ENCODE assay signal across 1 cellular context in the genomic region with DNA sequence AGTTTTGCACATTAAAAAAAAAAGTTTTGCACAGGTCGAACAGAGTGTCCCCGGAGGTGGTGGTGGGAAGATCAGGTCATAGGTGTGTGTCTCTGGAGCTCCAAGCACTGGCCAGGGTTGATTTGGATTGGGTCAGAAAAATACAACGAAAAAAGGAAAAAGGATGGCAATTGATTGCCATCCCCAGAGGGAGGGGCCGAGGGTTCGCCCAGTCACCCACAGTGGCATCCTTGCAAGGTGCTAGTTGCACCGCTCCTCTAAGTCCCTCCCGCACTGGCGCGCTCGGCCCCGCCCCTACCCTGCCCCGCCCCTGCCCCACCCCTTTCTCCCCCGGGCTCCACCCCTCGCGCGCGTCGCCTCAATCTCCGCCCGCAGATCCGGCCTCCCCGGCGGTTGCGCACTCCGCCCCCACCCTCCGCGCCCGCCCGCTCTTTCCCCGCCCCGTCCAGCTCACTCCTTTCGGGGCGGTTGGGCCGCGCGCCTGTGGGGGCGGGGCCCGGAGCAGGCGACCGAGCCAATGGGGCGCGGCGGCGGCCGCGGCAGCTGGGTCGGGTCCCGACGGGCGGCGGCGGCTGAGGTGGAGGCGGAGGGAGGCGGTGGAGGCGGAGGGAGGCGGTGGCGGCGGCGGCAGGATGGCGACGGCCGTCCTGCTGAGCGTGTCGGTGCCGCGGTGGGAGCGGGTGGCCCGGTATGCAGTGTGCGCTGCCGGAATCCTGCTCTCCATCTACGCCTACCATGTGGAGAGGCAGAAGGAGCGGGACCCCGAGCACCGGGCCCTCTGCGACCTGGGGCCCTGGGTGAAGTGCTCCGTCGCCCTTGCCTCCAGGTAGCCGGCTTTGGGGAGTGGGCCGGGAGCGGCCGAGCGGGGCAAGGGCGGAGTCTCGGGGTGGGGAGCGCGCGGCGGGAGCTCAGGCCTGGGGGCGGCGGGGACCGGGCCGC.
A peak's percentile ranks its signal among the peaks of the same experiment; 100 is the strongest.
TF ChIP-seq lines count a peak whose summit lies in the region.

No MANE protein-coding gene starts in this region.

TF ChIP-seq in SK-N-SH, 30 proteins besides CTCF, POLR2A, EP300 and RAD21 (continued from another document):
- TF ChIP-seq YY1 (IDR thresholded peaks at IDR 0.05; ENCODE audit: low read depth) (peak; percentile 89), RFX5 (IDR thresholded peaks at IDR 0.05; ENCODE audit: low read length) (no peak), FOSL2 (IDR thresholded peaks at IDR 0.05; ENCODE audit: borderline replicate concordance, low read depth) (no peak), CHD2 (IDR thresholded peaks at IDR 0.05; ENCODE audit: low read length, partially characterized antibody) (peak; percentile 1), GABPA (IDR thresholded peaks at IDR 0.05; ENCODE audit: low read depth) (no peak), TAF1 (IDR thresholded peaks at IDR 0.05; ENCODE audit: borderline replicate concordance, low read depth, low read length) (peak; percentile 80; the same call in 1 of the 2 replicates), NFIC (IDR thresholded peaks at IDR 0.05; ENCODE audit: borderline replicate concordance) (no peak), POLR2AphosphoS5 (IDR thresholded peaks at IDR 0.05; ENCODE audit: low read depth, low read length) (0 out of 2 replicates have a peak, but pooled peaks have one; percentile 51), RXRA (IDR thresholded peaks at IDR 0.05; ENCODE audit: borderline replicate concordance, low read depth) (no peak), JUND (IDR thresholded peaks at IDR 0.05) (no peak), TCF12 (IDR thresholded peaks at IDR 0.05) (no peak), RCOR1 (IDR thresholded peaks at IDR 0.05; ENCODE audit: low read length) (no peak), MEF2A (IDR thresholded peaks at IDR 0.05; ENCODE audit: borderline replicate concordance, low read depth) (no peak), FOXJ3 (CRISPR knock-in tag; IDR thresholded peaks at IDR 0.05) (no peak), TEAD4 (IDR thresholded peaks at IDR 0.05; ENCODE audit: borderline replicate concordance, insufficient read depth) (no peak), NRF1 (IDR thresholded peaks at IDR 0.05; ENCODE audit: low read depth, low read length) (peak; percentile 44), MXI1 (IDR thresholded peaks at IDR 0.05; ENCODE audit: low read depth, low read length) (0 out of 2 replicates have a peak, but pooled peaks have one; percentile 3), EZH2phosphoT487 (IDR thresholded peaks at IDR 0.05; ENCODE audit: borderline replicate concordance, low read depth) (no peak), GATA2 (CRISPR knock-in tag; IDR thresholded peaks at IDR 0.05) (no peak), SIN3A (IDR thresholded peaks at IDR 0.05; ENCODE audit: borderline replicate concordance, low read depth, low read length) (no peak), ELF1 (IDR thresholded peaks at IDR 0.05) (no peak), FOXM1 (IDR thresholded peaks at IDR 0.05; ENCODE audit: low read depth) (no peak), SMC3 (IDR thresholded peaks at IDR 0.05; ENCODE audit: low read depth, low read length) (no peak)
- TF ChIP-seq, protein P1, sequence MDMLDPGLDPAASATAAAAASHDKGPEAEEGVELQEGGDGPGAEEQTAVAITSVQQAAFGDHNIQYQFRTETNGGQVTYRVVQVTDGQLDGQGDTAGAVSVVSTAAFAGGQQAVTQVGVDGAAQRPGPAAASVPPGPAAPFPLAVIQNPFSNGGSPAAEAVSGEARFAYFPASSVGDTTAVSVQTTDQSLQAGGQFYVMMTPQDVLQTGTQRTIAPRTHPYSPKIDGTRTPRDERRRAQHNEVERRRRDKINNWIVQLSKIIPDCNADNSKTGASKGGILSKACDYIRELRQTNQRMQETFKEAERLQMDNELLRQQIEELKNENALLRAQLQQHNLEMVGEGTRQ (IDR thresholded peaks at IDR 0.05; ENCODE audit: borderline replicate concordance, low read depth, low read length): no peak
- TF ChIP-seq, protein P2, sequence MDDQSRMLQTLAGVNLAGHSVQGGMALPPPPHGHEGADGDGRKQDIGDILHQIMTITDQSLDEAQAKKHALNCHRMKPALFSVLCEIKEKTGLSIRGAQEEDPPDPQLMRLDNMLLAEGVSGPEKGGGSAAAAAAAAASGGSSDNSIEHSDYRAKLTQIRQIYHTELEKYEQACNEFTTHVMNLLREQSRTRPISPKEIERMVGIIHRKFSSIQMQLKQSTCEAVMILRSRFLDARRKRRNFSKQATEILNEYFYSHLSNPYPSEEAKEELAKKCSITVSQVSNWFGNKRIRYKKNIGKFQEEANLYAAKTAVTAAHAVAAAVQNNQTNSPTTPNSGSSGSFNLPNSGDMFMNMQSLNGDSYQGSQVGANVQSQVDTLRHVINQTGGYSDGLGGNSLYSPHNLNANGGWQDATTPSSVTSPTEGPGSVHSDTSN (IDR thresholded peaks at IDR 0.05): no peak
- TF ChIP-seq, protein P3, sequence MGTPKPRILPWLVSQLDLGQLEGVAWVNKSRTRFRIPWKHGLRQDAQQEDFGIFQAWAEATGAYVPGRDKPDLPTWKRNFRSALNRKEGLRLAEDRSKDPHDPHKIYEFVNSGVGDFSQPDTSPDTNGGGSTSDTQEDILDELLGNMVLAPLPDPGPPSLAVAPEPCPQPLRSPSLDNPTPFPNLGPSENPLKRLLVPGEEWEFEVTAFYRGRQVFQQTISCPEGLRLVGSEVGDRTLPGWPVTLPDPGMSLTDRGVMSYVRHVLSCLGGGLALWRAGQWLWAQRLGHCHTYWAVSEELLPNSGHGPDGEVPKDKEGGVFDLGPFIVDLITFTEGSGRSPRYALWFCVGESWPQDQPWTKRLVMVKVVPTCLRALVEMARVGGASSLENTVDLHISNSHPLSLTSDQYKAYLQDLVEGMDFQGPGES (IDR thresholded peaks at IDR 0.05; ENCODE audit: low read depth, low read length): no peak
- TF ChIP-seq, protein P4, sequence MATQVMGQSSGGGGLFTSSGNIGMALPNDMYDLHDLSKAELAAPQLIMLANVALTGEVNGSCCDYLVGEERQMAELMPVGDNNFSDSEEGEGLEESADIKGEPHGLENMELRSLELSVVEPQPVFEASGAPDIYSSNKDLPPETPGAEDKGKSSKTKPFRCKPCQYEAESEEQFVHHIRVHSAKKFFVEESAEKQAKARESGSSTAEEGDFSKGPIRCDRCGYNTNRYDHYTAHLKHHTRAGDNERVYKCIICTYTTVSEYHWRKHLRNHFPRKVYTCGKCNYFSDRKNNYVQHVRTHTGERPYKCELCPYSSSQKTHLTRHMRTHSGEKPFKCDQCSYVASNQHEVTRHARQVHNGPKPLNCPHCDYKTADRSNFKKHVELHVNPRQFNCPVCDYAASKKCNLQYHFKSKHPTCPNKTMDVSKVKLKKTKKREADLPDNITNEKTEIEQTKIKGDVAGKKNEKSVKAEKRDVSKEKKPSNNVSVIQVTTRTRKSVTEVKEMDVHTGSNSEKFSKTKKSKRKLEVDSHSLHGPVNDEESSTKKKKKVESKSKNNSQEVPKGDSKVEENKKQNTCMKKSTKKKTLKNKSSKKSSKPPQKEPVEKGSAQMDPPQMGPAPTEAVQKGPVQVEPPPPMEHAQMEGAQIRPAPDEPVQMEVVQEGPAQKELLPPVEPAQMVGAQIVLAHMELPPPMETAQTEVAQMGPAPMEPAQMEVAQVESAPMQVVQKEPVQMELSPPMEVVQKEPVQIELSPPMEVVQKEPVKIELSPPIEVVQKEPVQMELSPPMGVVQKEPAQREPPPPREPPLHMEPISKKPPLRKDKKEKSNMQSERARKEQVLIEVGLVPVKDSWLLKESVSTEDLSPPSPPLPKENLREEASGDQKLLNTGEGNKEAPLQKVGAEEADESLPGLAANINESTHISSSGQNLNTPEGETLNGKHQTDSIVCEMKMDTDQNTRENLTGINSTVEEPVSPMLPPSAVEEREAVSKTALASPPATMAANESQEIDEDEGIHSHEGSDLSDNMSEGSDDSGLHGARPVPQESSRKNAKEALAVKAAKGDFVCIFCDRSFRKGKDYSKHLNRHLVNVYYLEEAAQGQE (IDR thresholded peaks at IDR 0.05; ENCODE audit: low read depth, low read length): no peak
- TF ChIP-seq, protein P5, sequence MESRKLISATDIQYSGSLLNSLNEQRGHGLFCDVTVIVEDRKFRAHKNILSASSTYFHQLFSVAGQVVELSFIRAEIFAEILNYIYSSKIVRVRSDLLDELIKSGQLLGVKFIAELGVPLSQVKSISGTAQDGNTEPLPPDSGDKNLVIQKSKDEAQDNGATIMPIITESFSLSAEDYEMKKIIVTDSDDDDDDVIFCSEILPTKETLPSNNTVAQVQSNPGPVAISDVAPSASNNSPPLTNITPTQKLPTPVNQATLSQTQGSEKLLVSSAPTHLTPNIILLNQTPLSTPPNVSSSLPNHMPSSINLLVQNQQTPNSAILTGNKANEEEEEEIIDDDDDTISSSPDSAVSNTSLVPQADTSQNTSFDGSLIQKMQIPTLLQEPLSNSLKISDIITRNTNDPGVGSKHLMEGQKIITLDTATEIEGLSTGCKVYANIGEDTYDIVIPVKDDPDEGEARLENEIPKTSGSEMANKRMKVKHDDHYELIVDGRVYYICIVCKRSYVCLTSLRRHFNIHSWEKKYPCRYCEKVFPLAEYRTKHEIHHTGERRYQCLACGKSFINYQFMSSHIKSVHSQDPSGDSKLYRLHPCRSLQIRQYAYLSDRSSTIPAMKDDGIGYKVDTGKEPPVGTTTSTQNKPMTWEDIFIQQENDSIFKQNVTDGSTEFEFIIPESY (IDR thresholded peaks at IDR 0.05; ENCODE audit: borderline replicate concordance, low read depth): no peak
- TF ChIP-seq, protein P6, sequence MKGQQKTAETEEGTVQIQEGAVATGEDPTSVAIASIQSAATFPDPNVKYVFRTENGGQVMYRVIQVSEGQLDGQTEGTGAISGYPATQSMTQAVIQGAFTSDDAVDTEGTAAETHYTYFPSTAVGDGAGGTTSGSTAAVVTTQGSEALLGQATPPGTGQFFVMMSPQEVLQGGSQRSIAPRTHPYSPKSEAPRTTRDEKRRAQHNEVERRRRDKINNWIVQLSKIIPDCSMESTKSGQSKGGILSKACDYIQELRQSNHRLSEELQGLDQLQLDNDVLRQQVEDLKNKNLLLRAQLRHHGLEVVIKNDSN (IDR thresholded peaks at IDR 0.05; ENCODE audit: borderline replicate concordance, low read depth): no peak
TF ChIP-seq in SK-N-SH: peak in this region for 7.
